16 cellular contexts compared by ENCODE assay signal in genomic region chr5:130884033-130884432, GRCh38.
DNase-seq lines count a peak whose midpoint lies in the region; TF ChIP-seq lines count a peak whose summit lies in the region.
"Had no signal": no experiment of that assay in that cellular context is flagged by ENCODE, and none has a peak within 500 bp of the region (broad histone marks: within the 10 kb centered on the region; RNA-seq: fewer than 3 reads in every experiment).

No MANE protein-coding gene starts in this region.

- H3K4me3 Mint-ChIP-seq in nephron progenitor cell: no peak overlapping the region
- H3K4me3 Mint-ChIP-seq: CD4-positive, alpha-beta T cell had no signal

- peak overlapping the region in 3 of 4 donors; percentile 29 to 81 (median 65) for H3K27ac ChIP-seq in Peyer's patch
- peak overlapping the region; percentile 89 for H3K27ac ChIP-seq in hepatocyte
- H3K27ac ChIP-seq in transverse colon: peak overlapping the region; percentile 66 to 78 (median 72)
- no peak overlapping the region for H3K27ac ChIP-seq in mammary epithelial cell (ENCODE audit: insufficient read depth, low read depth, low read length)
- H3K27ac ChIP-seq: A549, C4-2B had no signal

- CTCF ChIA-PET in mammary epithelial cell (lab: Charles Lee; ENCODE audit: low non-redundant PET): no interaction called here

- intact Hi-C loops in transverse colon (cut with DNase I; ENCODE audit: low total_unique reads) (no loop called here), mammary epithelial cell (cut with micrococcal nuclease) (no loop called here), lower leg skin (cut with DNase I; ENCODE audit: low total_unique reads) (no loop called here), cardiac septum (cut with DNase I) (no loop called here)

- TF ChIP-seq CTCF in Peyer's patch (IDR thresholded peaks at IDR 0.05): no peak
- no peak for TF ChIP-seq CTCF in hepatocyte (IDR thresholded peaks at IDR 0.05; ENCODE audit: poor library complexity)
- TF ChIP-seq CTCF in nephron progenitor cell (IDR thresholded peaks at IDR 0.05): no peak
- no peak for TF ChIP-seq CTCF in transverse colon (IDR thresholded peaks at IDR 0.05)
- TF ChIP-seq CTCF in mammary epithelial cell (conservative IDR thresholded peaks at IDR 0.05 in 1 of 2, IDR thresholded peaks at IDR 0.05 in 1 of 2; ENCODE audit: extremely low read depth in 1 of 2, insufficient read depth in 1 of 2, low read depth in 1 of 2, low read length in 2 of 2): no peak
- no peak for TF ChIP-seq CTCF in lower leg skin (IDR thresholded peaks at IDR 0.05)

- H3K4me1 ChIP-seq in Peyer's patch (peaks cover 0 to 10% (median 1%) of the 10 kb centered on the region in 4 donors), hepatocyte (ENCODE audit: insufficient read depth) (peaks cover 30% of the 10 kb centered on the region), transverse colon (peaks cover 6 to 39% (median 17%) of the 10 kb centered on the region in 4 donors), mammary epithelial cell (ENCODE audit: insufficient read depth, low read length) (no peaks in the 10 kb centered on the region)

- peaks cover 11% of the 10 kb centered on the region for H3K9me3 Mint-ChIP-seq in nephron progenitor cell
- H3K9me3 Mint-ChIP-seq: CD4-positive, alpha-beta T cell had no signal

- in situ Hi-C loops in transverse colon (cut with MboI; ENCODE audit: low pct_ligation_motif_present in 1 of 4, low pct_unique_long_range_greater_than_20kb in 1 of 4, low sequenced_read_pairs in 3 of 4) (loop anchor here in 1 of 4 donors (25.0 kb wide), 1 partner anchor 228 kb away; no protein-coding TSS in a partner anchor), mammary epithelial cell (cut with MboI; ENCODE audit: low sequenced_read_pairs in 2 of 2) (no loop called here)

- H4K20me1 ChIP-seq in hepatocyte (ENCODE audit: insufficient read depth, poor library complexity, severe bottlenecking): no peaks in the 10 kb centered on the region
- H4K20me1 ChIP-seq in mammary epithelial cell (ENCODE audit: insufficient read depth, low read length): no peaks in the 10 kb centered on the region

- H3K27ac Mint-ChIP-seq in nephron progenitor cell: peak overlapping the region; percentile 80
- H3K27ac Mint-ChIP-seq: CD4-positive, alpha-beta T cell had no signal

- H3K9ac ChIP-seq in mammary epithelial cell (ENCODE audit: insufficient read depth, low read length): no peak overlapping the region

- H3K4me3 ChIP-seq in Peyer's patch: no peak overlapping the region
- H3K4me3 ChIP-seq in hepatocyte: no peak overlapping the region
- no peak overlapping the region for H3K4me3 ChIP-seq in transverse colon
- H3K4me3 ChIP-seq in mammary epithelial cell (replicated peaks in 1 of 3; ENCODE audit: insufficient read depth in 1 of 3, low read depth in 2 of 3, low read length in 3 of 3): no peak overlapping the region
- H3K4me3 ChIP-seq in lower leg skin (ENCODE audit: low read depth, poor library complexity, severe bottlenecking): no peak overlapping the region
- H3K4me3 ChIP-seq: A549, GM12878 had no signal

- no peaks in the 10 kb centered on the region for H3K79me2 ChIP-seq in hepatocyte
- H3K79me2 ChIP-seq in mammary epithelial cell (ENCODE audit: insufficient read depth, low read length): no peaks in the 10 kb centered on the region

- H3K9me3 ChIP-seq in Peyer's patch: no peaks in the 10 kb centered on the region
- no peaks in the 10 kb centered on the region for H3K9me3 ChIP-seq in hepatocyte (ENCODE audit: low read depth)
- no peaks in the 10 kb centered on the region for H3K9me3 ChIP-seq in transverse colon
- H3K9me3 ChIP-seq in mammary epithelial cell (replicated peaks; ENCODE audit: insufficient read depth, low read length): no peaks in the 10 kb centered on the region
- H3K9me3 ChIP-seq: A549 had no signal

- H3K27me3 Mint-ChIP-seq in nephron progenitor cell (ENCODE audit: low read depth, poor library complexity): no peaks in the 10 kb centered on the region

- H2AFZ ChIP-seq in hepatocyte (no peak overlapping the region), mammary epithelial cell (ENCODE audit: low read depth, low read length) (no peak overlapping the region)

- H3K36me3 Mint-ChIP-seq in nephron progenitor cell (ENCODE audit: low read depth): peaks cover 5% of the 10 kb centered on the region

- no peak for TF ChIP-seq EP300 in transverse colon (IDR thresholded peaks at IDR 0.05; ENCODE audit: low read depth)

- H3K4me2 ChIP-seq in hepatocyte (no peak overlapping the region), mammary epithelial cell (ENCODE audit: insufficient read depth, low read depth, low read length) (no peak overlapping the region)

- TF ChIP-seq POLR2A in Peyer's patch (IDR thresholded peaks at IDR 0.05) (no peak), transverse colon (IDR thresholded peaks at IDR 0.05) (no peak), lower leg skin (IDR thresholded peaks at IDR 0.05) (no peak)

- H3K4me1 Mint-ChIP-seq in nephron progenitor cell: peaks cover 53% of the 10 kb centered on the region

- H3K36me3 ChIP-seq in Peyer's patch: no peaks in the 10 kb centered on the region
- H3K36me3 ChIP-seq in hepatocyte (replicated peaks; ENCODE audit: insufficient read depth, low read depth): no peaks in the 10 kb centered on the region
- H3K36me3 ChIP-seq in transverse colon: no peaks in the 10 kb centered on the region
- no peaks in the 10 kb centered on the region for H3K36me3 ChIP-seq in mammary epithelial cell (ENCODE audit: insufficient read depth, low read length)

- DNase-seq in Peyer's patch (no peak), hepatocyte (ENCODE audit: low spot score) (peak; percentile 33), nephron progenitor cell (no peak), transverse colon (no peak), NCI-H69 (lab: John Stamatoyannopoulos, UW) (no peak), mammary epithelial cell (no peak), lower leg skin (ENCODE audit: low spot score in 2 of 2) (no peak), cardiac septum (ENCODE audit: low spot score) (no peak)
- DNase-seq: AML-193; CD4-positive, alpha-beta T cell; DMS79 treated with DMSO at 0.1 percent for 48 hours; GOT3; H7 had no signal

- H3K27me3 ChIP-seq in Peyer's patch (no peaks in the 10 kb centered on the region), hepatocyte (no peaks in the 10 kb centered on the region), transverse colon (no peaks in the 10 kb centered on the region), mammary epithelial cell (ENCODE audit: insufficient read depth, low read length) (peaks cover 4% of the 10 kb centered on the region)

- H3K9me2 ChIP-seq in hepatocyte (replicated peaks; ENCODE audit: insufficient read depth): no peaks in the 10 kb centered on the region

- WGBS in hepatocyte (ENCODE audit: low lambda C conversion rate, missing lambda C conversion rate): 49% methylated on average over 2 of the region's 2 CpGs
- 34 to 50% methylated on average over 2 of the region's 2 CpGs for WGBS in transverse colon (ENCODE audit: low coverage in 1 of 2), 2 donors
- 44% methylated on average over 2 of the region's 2 CpGs for WGBS in mammary epithelial cell (ENCODE audit: low coverage, missing lambda C conversion rate)
- 63 to 75% methylated on average over 2 of the region's 2 CpGs for WGBS in lower leg skin, 2 donors

- BruUV-seq in mammary epithelial cell (replicated peaks; lab: Mats Ljungman, UMichigan): no TSS peak

- dilution Hi-C loops in mammary epithelial cell (cut with HindIII; ENCODE audit: low sequenced_read_pairs): no loop called here
